ENCODE assay signal across 13 cellular contexts in the genomic region with DNA sequence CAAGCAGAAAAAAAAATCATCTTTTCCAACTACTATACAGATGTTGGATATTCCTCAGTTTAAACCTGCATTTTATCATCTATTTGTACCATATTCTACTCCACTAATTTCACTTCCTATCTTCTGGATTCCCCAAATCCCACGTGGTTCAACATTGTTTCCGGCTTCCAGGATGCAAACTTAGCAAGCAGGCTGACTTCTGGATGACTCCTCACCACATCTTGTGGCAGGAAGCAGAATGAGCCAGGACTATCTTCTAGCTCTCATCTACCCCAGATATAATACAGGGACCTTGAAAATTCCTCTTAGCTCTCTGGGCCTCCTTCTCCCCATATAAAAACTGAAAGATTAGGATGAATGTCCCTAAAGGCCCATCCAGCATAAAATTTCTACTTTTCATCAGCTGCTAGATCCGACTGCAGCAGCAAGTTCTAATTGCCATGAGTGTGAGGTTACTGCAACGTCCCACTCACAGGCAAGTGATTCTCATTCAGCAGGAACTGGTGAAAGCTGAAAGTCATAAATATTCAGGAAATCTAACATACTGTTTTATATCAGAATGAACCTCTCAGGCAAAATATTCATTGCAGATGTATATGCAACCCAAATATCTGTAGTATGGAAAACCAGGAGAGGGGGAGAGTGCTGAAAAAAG.
DNase-seq lines count a peak whose midpoint lies in the region; ATAC-seq and TF ChIP-seq lines count a peak whose summit lies in the region.
"Had no signal": no experiment of that assay in that cellular context is flagged by ENCODE, and none has a peak within 500 bp of the region (broad histone marks: within the 10 kb centered on the region; RNA-seq: fewer than 3 reads in every experiment).

No MANE protein-coding gene starts in this region.

- H3K27ac ChIP-seq in body of pancreas (no peak overlapping the region), thoracic aorta (no peak overlapping the region)
- H3K27ac ChIP-seq: 22Rv1, SJSA1, tibial artery had no signal

- ATAC-seq in body of pancreas (peak; percentile 33), left ventricle myocardium superior (peak; percentile 90), thoracic aorta (ENCODE audit: insufficient number of reproducible peaks, low FRiP score, low read depth) (peak; percentile 46)

- no peak for TF ChIP-seq CTCF in body of pancreas (IDR thresholded peaks at IDR 0.05)
- TF ChIP-seq CTCF in thoracic aorta (IDR thresholded peaks at IDR 0.05), result no peak
- TF ChIP-seq CTCF in BE2C (IDR thresholded peaks at IDR 0.05; ENCODE audit: low read depth, low read length), result no peak

- no peak for TF ChIP-seq POLR2A in body of pancreas (IDR thresholded peaks at IDR 0.05)

- intact Hi-C loops in body of pancreas (cut with DNase I), result no loop called here
- intact Hi-C loops in left ventricle myocardium superior (cut with micrococcal nuclease), result no loop called here

- WGBS in body of pancreas, 2 donors, result 49 to 57% methylated on average over 4 of the region's 4 CpGs

- no peaks in the 10 kb centered on the region for H3K4me1 ChIP-seq in body of pancreas
- peaks cover 0 to 7% of the 10 kb centered on the region in 2 donors for H3K4me1 ChIP-seq in thoracic aorta (ENCODE audit: control insufficient read depth in 1 of 2, low read depth in 2 of 2)
- 0 out of 2 replicates have a peak, but pooled peaks cover 2% of the 10 kb centered on the region for H3K4me1 ChIP-seq in BE2C

- no peaks in the 10 kb centered on the region for H3K36me3 ChIP-seq in body of pancreas (replicated peaks in 1 of 2; ENCODE audit: insufficient read depth in 1 of 2, low read depth in 2 of 2)
- H3K36me3 ChIP-seq in thoracic aorta, result no peaks in the 10 kb centered on the region
- H3K36me3 ChIP-seq in BE2C, result no peaks in the 10 kb centered on the region
- H3K36me3 ChIP-seq: SJSA1, tibial artery had no signal

- H3K27me3 ChIP-seq in body of pancreas (no peaks in the 10 kb centered on the region), thoracic aorta (replicated peaks; ENCODE audit: insufficient read depth) (no peaks in the 10 kb centered on the region), BE2C (no peaks in the 10 kb centered on the region)
- H3K27me3 ChIP-seq: SJSA1, tibial artery had no signal

- H3K9me3 ChIP-seq in body of pancreas (no peaks in the 10 kb centered on the region), thoracic aorta (no peaks in the 10 kb centered on the region), BE2C (no peaks in the 10 kb centered on the region)
- H3K9me3 ChIP-seq: SJSA1, tibial artery had no signal

- no peak overlapping the region for H3K4me3 ChIP-seq in body of pancreas
- no peak overlapping the region for H3K4me3 ChIP-seq in thoracic aorta
- H3K4me3 ChIP-seq in BE2C (ENCODE audit: low read depth, low read length), result no peak overlapping the region
- H3K4me3 ChIP-seq: SJSA1, tibial artery had no signal

- DNase-seq in NOMO-1 treated with DMSO at 0.1 percent for 48 hours (lab: John Stamatoyannopoulos, UW; ENCODE audit: unreplicated experiment), result peak; percentile 0
- DNase-seq in NOMO-1 treated with dmso at 0.1 percent for 144 hours (lab: John Stamatoyannopoulos, UW; ENCODE audit: unreplicated experiment), result no peak
- DNase-seq in body of pancreas, result peak in 2 of 4 donors; percentile 13 to 37
- DNase-seq in left ventricle myocardium superior, result no peak
- DNase-seq in thoracic aorta (ENCODE audit: low spot score), result no peak
- no peak for DNase-seq in BE2C
- no peak for DNase-seq in HUDEP-2 (lab: John Stamatoyannopoulos, UW; ENCODE audit: unreplicated experiment in 76 of 76)
- DNase-seq in NCI-H1048 (lab: John Stamatoyannopoulos, UW), result no peak
- DNase-seq: NCI-H446 treated with DMSO at 0.1 percent for 48 hours, nephron progenitor cell had no signal

Comparison
In these comparisons a context has a peak if more than half of its experiments do, and no peak if none do; other contexts are left out.
1. ATAC-seq: peak in every context shown above with its lines; median percentile 90 in left ventricle myocardium superior; 46 in thoracic aorta; 33 in body of pancreas.